ENCODE assay signal across 8 cellular contexts in the genomic region with DNA sequence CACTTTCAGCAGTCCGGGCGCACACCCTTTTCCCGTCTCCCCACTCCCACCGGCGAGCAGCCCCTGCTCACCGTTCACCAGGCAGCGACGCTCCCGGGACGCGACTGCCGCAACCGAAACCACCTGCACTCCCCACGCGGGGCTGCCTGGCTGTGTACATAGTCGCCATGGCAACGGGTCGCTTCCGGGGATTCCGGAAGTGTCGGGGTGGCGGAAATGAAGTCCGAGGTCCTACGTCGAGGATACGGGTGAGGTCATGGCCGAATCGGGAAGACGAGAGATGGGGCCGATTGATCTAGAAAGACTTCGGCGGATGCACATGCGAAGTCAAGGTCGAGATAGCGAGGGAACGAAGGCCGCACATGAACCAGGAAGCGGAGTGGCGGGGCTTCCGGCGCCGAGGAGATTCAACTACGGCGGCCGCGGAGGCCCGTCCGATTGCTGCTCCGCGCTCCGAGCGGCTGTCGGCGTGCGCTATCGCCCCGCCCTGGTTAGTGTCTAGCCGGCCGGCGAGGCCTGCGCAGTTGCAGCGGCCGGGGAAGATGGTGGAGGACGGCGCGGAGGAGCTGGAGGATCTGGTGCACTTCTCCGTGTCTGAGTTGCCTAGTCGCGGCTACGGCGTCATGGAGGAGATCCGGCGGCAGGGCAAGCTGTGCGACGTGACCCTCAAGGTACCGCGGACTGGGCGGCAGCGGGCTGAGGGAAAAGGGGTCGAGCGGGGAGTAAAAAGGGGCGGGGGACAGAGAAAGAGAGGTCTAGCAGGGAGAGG. TPM values are rescaled to one million over a fixed set of nuclear protein-coding genes. Genes with fewer than 3 reads are reported as not detected.
DNase-seq lines count a peak whose midpoint lies in the region; ATAC-seq and TF ChIP-seq lines count a peak whose summit lies in the region.

A gene with protein sequence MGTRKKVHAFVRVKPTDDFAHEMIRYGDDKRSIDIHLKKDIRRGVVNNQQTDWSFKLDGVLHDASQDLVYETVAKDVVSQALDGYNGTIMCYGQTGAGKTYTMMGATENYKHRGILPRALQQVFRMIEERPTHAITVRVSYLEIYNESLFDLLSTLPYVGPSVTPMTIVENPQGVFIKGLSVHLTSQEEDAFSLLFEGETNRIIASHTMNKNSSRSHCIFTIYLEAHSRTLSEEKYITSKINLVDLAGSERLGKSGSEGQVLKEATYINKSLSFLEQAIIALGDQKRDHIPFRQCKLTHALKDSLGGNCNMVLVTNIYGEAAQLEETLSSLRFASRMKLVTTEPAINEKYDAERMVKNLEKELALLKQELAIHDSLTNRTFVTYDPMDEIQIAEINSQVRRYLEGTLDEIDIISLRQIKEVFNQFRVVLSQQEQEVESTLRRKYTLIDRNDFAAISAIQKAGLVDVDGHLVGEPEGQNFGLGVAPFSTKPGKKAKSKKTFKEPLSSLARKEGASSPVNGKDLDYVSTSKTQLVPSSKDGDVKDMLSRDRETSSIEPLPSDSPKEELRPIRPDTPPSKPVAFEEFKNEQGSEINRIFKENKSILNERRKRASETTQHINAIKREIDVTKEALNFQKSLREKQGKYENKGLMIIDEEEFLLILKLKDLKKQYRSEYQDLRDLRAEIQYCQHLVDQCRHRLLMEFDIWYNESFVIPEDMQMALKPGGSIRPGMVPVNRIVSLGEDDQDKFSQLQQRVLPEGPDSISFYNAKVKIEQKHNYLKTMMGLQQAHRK (minus strand): TSS at position 376 of the 769 bp plus-strand sequence. CDS start 5,425 bp downstream, outside the sequence.
A gene (plus strand): TSS at position 521 of the 769 bp plus-strand sequence. CDS start 22 bp downstream, at position 543.

- H3K9ac ChIP-seq in iPS-20b (ENCODE audit: low read depth, low read length): peak within 1 kb of the TSS; percentile 90

- TF ChIP-seq POLR2A in breast epithelium (IDR thresholded peaks at IDR 0.05): no peak

- H3K9me3 ChIP-seq in breast epithelium (no peaks in the 10 kb centered on the region), iPS-20b (ENCODE audit: insufficient read depth, low read depth, low read length) (no peaks in the 10 kb centered on the region)

- H3K27me3 ChIP-seq in ACC112 (ENCODE audit: insufficient read depth, low read length): no peaks in the 10 kb centered on the region
- no peaks in the 10 kb centered on the region for H3K27me3 ChIP-seq in breast epithelium
- no peaks in the 10 kb centered on the region for H3K27me3 ChIP-seq in iPS-20b (ENCODE audit: insufficient read depth, low read length)

- H3K36me3 ChIP-seq in ACC112 (ENCODE audit: insufficient read depth, low read length) (no peaks in the 10 kb centered on the region), breast epithelium (no peaks in the 10 kb centered on the region), iPS-20b (ENCODE audit: insufficient read depth, low read depth, low read length) (peaks cover 10% of the 10 kb centered on the region)

- intact Hi-C loops in breast epithelium (cut with DNase I; ENCODE audit: low total_unique reads): no loop called here

- H2AFZ ChIP-seq in ACC112 (ENCODE audit: low read length, unreplicated experiment): peak within 1 kb of the TSS; percentile 79

- H3K4me1 ChIP-seq in ACC112 (ENCODE audit: control insufficient read depth, insufficient read depth, low read length, unreplicated experiment) (peaks cover 6% of the 10 kb centered on the region), breast epithelium (peaks cover 5 to 9% of the 10 kb centered on the region in 2 donors), iPS-20b (ENCODE audit: insufficient read depth, low read length) (peaks cover 3% of the 10 kb centered on the region; the same call in 1 of the 2 replicates)

- TF ChIP-seq CTCF in VCaP (conservative IDR thresholded peaks at IDR 0.05): no peak
- peak in 1 of 3 donors; percentile 9 for TF ChIP-seq CTCF in breast epithelium (IDR thresholded peaks at IDR 0.05)

- H3K4me3 ChIP-seq in ACC112 (ENCODE audit: low read depth, low read length): peak within 1 kb of the TSS; percentile 87
- peak within 1 kb of the TSS; percentile 67 to 85 (median 79) for H3K4me3 ChIP-seq in breast epithelium
- H3K4me3 ChIP-seq in iPS-20b (ENCODE audit: low read length): peak within 1 kb of the TSS; percentile 90
- peak within 1 kb of the TSS; percentile 72 to 84 (median 81) for H3K4me3 ChIP-seq in skin epidermis

- H3K27ac ChIP-seq in ACC112 (ENCODE audit: low read depth, low read length): peak within 1 kb of the TSS; percentile 97
- peak within 1 kb of the TSS; percentile 98 for H3K27ac ChIP-seq in VCaP
- H3K27ac ChIP-seq in breast epithelium: peak within 1 kb of the TSS; percentile 96 to 98
- peak within 1 kb of the TSS; percentile 11 for H3K27ac ChIP-seq in iPS-20b (ENCODE audit: low read length)
- H3K27ac ChIP-seq in skin epidermis: peak within 1 kb of the TSS; percentile 68 to 98 (median 94)

- ATAC-seq in GM18861 (IDR thresholded peaks at IDR 0.05; ENCODE audit: unreplicated experiment) (peak; percentile 73), HG03095 (IDR thresholded peaks at IDR 0.05; ENCODE audit: unreplicated experiment) (peak; percentile 65)

- H3K79me2 ChIP-seq in ACC112 (ENCODE audit: control insufficient read depth, insufficient read depth, low read length, unreplicated experiment): peaks cover 40% of the 10 kb centered on the region

- DNase-seq in NCI-H2171 treated with DMSO at 0.1 percent for 48 hours (lab: John Stamatoyannopoulos, UW) (peak; percentile 91), breast epithelium (ENCODE audit: low spot score in 2 of 2) (peak; percentile 92)

RNA-seq across cellular contexts. Expression of the first gene that starts in this region (rescaled TPM):
- total RNA-seq in breast epithelium: 10 to 100 TPM in 1 of 3 donors, 1 to 10 TPM in 2; 4.5 to 10.7 (median 9.5) TPM

RNA-seq across cellular contexts. Expression of the second gene that starts in this region (rescaled TPM):
- 10 to 100 TPM; 12.5 to 14.5 (median 14.1) TPM for total RNA-seq in breast epithelium

Comparison
In these comparisons a context has a peak if more than half of its experiments do, and no peak if none do; other contexts are left out.
1. Peak in every context shown above with its lines: DNase-seq, ATAC-seq, H3K4me3 ChIP-seq and H3K27ac ChIP-seq.
2. H3K27ac ChIP-seq: peak in every context shown above with its lines; median percentile 98 in VCaP; 97 in ACC112; 97 in breast epithelium; 94 in skin epidermis; 11 in iPS-20b.